In the genomic region with DNA sequence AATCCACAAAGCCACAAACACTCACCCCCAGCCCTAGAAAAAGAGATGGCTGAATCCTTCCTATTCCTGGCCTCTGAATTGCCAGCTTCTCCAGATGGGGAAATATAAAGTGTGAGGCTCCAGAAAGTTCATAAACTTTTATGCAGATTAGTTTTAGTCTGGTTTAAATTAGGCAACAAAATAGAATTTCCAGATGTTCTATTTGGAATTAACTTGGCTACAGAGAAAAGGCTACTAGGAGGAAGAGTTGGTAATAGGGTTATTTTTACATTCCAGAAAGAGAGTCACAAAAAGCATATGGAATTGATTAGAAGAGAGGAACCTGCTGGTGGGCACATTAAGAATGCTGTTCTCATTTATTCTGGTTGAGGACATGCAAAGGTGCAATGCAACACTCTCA, we compare ENCODE assay signal across 21 cellular contexts. TPM values are rescaled to one million over a fixed set of nuclear protein-coding genes. Genes with fewer than 3 reads are reported as not detected.
DNase-seq lines count a peak whose midpoint lies in the region; ATAC-seq, FAIRE-seq and TF ChIP-seq lines count a peak whose summit lies in the region.
"Had no signal": no experiment of that assay in that cellular context is flagged by ENCODE, and none has a peak within 500 bp of the region (broad histone marks: within the 10 kb centered on the region; RNA-seq: fewer than 3 reads in every experiment).

No MANE protein-coding gene starts in this region.

- H3K4me1 ChIP-seq in GM23248 (ENCODE audit: insufficient read depth), result peaks cover 8% of the 10 kb centered on the region

- no peak overlapping the region for H3K4me2 ChIP-seq in GM23248 (ENCODE audit: unreplicated experiment)
- H3K4me2 ChIP-seq: GM23338 had no signal

- H3K79me2 ChIP-seq in GM23248 (ENCODE audit: insufficient read depth), result no peaks in the 10 kb centered on the region

- no peak for ATAC-seq in HG03457 (IDR thresholded peaks at IDR 0.05; ENCODE audit: unreplicated experiment)
- ATAC-seq: CD8-positive, alpha-beta T cell; GM12878; GM23338 had no signal

- no peak overlapping the region for H3K9ac ChIP-seq in GM23248

- no peak overlapping the region for H3K27ac ChIP-seq in GM23248

- no peaks in the 10 kb centered on the region for H3K9me2 ChIP-seq in GM23248 (ENCODE audit: insufficient read depth)

- H3F3A ChIP-seq in GM23248 (ENCODE audit: insufficient read depth), result no peaks in the 10 kb centered on the region

- in situ Hi-C loops in GM23248 (cut with MboI), result no loop called here

- H4K20me1 ChIP-seq in GM23248 (ENCODE audit: insufficient read depth), result no peaks in the 10 kb centered on the region

- no peaks in the 10 kb centered on the region for H3K36me3 ChIP-seq in GM23248 (ENCODE audit: low read depth)

- DNase-seq in AG08395 (ENCODE audit: low spot score), result peak; percentile 55
- peak; percentile 33 for DNase-seq in GM23248
- DNase-seq in fibroblast of the aortic adventitia (ENCODE audit: low read depth), result peak; percentile 21
- no peak for DNase-seq in stimulated activated CD4-positive, alpha-beta T cell treated with anti-CD3 and anti-CD28 coated beads, Interleukin-4, amount 100 ng/mL, for 24 hours
- DNase-seq in NCI-H524 (lab: John Stamatoyannopoulos, UW), result no peak
- DNase-seq: 8988T; ACHN; CD8-positive, alpha-beta T cell; COR-L47; DND-41; GF-D8; H7; IMR-90; KG1 had no signal

- H3K27me3 ChIP-seq in GM23248 (replicated peaks; ENCODE audit: insufficient read depth), result no peaks in the 10 kb centered on the region

- no peak overlapping the region for H2AFZ ChIP-seq in GM23248

- FAIRE-seq in endometrium (lab: Jason Lieb, UNC), result peak; percentile 89
- FAIRE-seq: GM12878, GM18507 had no signal

- no peaks in the 10 kb centered on the region for H3K9me3 ChIP-seq in GM23248 (ENCODE audit: low read depth)

- no peak for TF ChIP-seq CTCF in fibroblast of the aortic adventitia (IDR thresholded peaks at IDR 0.05; ENCODE audit: insufficient read depth, low read length)

- no peak overlapping the region for H3K4me3 ChIP-seq in GM23248
- no peak overlapping the region for H3K4me3 ChIP-seq in fibroblast of the aortic adventitia (ENCODE audit: low read depth, low read length)
- H3K4me3 ChIP-seq: GM12878, GM23338 had no signal

RNA-seq across cellular contexts. Expression of a gene that starts 55.9 kb away (rescaled TPM):
- total RNA-seq in GM23248 (2014; rRNA removed; shearing (Covaris generic)), result 7.0 and 9.1 TPM in 2 replicates
- 4.1 and 5.3 TPM in 2 replicates for polyA plus RNA-seq in GM23248 (2016; fragmentation: Nextera tagmentation; extraction: Ambion mirVana)
- total RNA-seq in fibroblast of the aortic adventitia (ENCODE audit: low replicate concordance), result 0.63 and 0.90 TPM in 2 replicates
- total RNA-seq: CD8-positive, alpha-beta T cell; GM12878; H7; IMR-90 had no signal
- polyA plus RNA-seq: BJ, CD14-positive monocyte, GM12878, IMR-90 had no signal

Comparison
In these comparisons a context has a peak if more than half of its experiments do, and no peak if none do; other contexts are left out.
1. DNase-seq: peak in AG08395 (single experiment), GM23248 (single experiment) and fibroblast of the aortic adventitia (single experiment); none in stimulated activated CD4-positive, alpha-beta T cell treated with anti-CD3 and anti-CD28 coated beads, Interleukin-4, amount 100 ng/mL, for 24 hours (single experiment) and NCI-H524 (0 of 2).